Comparison of ENCODE assay signal across 1 cellular context in genomic region chr10:97736902-97737769, GRCh38.
TF ChIP-seq lines count a peak whose summit lies in the region.

A gene with protein sequence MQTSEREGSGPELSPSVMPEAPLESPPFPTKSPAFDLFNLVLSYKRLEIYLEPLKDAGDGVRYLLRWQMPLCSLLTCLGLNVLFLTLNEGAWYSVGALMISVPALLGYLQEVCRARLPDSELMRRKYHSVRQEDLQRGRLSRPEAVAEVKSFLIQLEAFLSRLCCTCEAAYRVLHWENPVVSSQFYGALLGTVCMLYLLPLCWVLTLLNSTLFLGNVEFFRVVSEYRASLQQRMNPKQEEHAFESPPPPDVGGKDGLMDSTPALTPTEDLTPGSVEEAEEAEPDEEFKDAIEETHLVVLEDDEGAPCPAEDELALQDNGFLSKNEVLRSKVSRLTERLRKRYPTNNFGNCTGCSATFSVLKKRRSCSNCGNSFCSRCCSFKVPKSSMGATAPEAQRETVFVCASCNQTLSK (plus strand): TSS chr10:97737128. CDS start chr10:97738478, 1,350 bp downstream.

TF ChIP-seq in HepG2, 621 proteins besides CTCF, POLR2A, EP300 and RAD21 (continued from another document and continues in another):
- TF ChIP-seq AFF4 (CRISPR knock-in tag; IDR thresholded peaks at IDR 0.05), result no peak; the same call in 1 of the 2 replicates
- peak; percentile 99 for TF ChIP-seq ZNF253 (CRISPR knock-in tag; IDR thresholded peaks at IDR 0.05; ENCODE audit: borderline replicate concordance)
- peak; percentile 90 for TF ChIP-seq KLF12 (CRISPR knock-in tag; IDR thresholded peaks at IDR 0.05; ENCODE audit: borderline replicate concordance)
- TF ChIP-seq NCOA5 (CRISPR knock-in tag; IDR thresholded peaks at IDR 0.05), result no peak
- TF ChIP-seq SETDB1 (CRISPR knock-in tag; IDR thresholded peaks at IDR 0.05; ENCODE audit: borderline replicate concordance), result no peak; the same call in 1 of the 2 replicates
- peak; percentile 99 for TF ChIP-seq ZNF781 (CRISPR knock-in tag; IDR thresholded peaks at IDR 0.05; ENCODE audit: borderline replicate concordance, not compliant biosample characterization)
- 0 out of 2 replicates have a peak, but pooled peaks have one; percentile 91 for TF ChIP-seq KLF9 (CRISPR knock-in tag; IDR thresholded peaks at IDR 0.05; ENCODE audit: low read depth)
- peak; percentile 98 for TF ChIP-seq ZNF33B (CRISPR knock-in tag; IDR thresholded peaks at IDR 0.05)
- TF ChIP-seq ZNF335 (CRISPR knock-in tag; IDR thresholded peaks at IDR 0.05), result peak; percentile 91; the same call in 1 of the 2 replicates
- TF ChIP-seq, protein P1, sequence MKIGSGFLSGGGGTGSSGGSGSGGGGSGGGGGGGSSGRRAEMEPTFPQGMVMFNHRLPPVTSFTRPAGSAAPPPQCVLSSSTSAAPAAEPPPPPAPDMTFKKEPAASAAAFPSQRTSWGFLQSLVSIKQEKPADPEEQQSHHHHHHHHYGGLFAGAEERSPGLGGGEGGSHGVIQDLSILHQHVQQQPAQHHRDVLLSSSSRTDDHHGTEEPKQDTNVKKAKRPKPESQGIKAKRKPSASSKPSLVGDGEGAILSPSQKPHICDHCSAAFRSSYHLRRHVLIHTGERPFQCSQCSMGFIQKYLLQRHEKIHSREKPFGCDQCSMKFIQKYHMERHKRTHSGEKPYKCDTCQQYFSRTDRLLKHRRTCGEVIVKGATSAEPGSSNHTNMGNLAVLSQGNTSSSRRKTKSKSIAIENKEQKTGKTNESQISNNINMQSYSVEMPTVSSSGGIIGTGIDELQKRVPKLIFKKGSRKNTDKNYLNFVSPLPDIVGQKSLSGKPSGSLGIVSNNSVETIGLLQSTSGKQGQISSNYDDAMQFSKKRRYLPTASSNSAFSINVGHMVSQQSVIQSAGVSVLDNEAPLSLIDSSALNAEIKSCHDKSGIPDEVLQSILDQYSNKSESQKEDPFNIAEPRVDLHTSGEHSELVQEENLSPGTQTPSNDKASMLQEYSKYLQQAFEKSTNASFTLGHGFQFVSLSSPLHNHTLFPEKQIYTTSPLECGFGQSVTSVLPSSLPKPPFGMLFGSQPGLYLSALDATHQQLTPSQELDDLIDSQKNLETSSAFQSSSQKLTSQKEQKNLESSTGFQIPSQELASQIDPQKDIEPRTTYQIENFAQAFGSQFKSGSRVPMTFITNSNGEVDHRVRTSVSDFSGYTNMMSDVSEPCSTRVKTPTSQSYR (CRISPR knock-in tag; IDR thresholded peaks at IDR 0.05; ENCODE audit: borderline replicate concordance), result peak; percentile 55; the same call in 1 of the 2 replicates
- peak; percentile 98 for TF ChIP-seq ZNF354B (CRISPR knock-in tag; IDR thresholded peaks at IDR 0.05)
- TF ChIP-seq ARNT (IDR thresholded peaks at IDR 0.05), result no peak
- peak; percentile 70; the same call in 1 of the 2 replicates for TF ChIP-seq CREB3 (CRISPR knock-in tag; IDR thresholded peaks at IDR 0.05)
- TF ChIP-seq MAFG (CRISPR knock-in tag; IDR thresholded peaks at IDR 0.05), result no peak
- TF ChIP-seq CCAR2 (optimal IDR thresholded peaks at IDR 0.05; ENCODE audit: low read depth, low read length), result no peak
- no peak for TF ChIP-seq TBP (CRISPR knock-in tag; IDR thresholded peaks at IDR 0.05)
- peak; percentile 91; the same call in 1 of the 2 replicates for TF ChIP-seq NR1H2 (CRISPR knock-in tag; IDR thresholded peaks at IDR 0.05; ENCODE audit: borderline replicate concordance, low read depth)
- peak; percentile 100 for TF ChIP-seq CREB1 (IDR thresholded peaks at IDR 0.05)
- TF ChIP-seq CREB1 (CRISPR knock-in tag; IDR thresholded peaks at IDR 0.05), result peak; percentile 88
- TF ChIP-seq KAT2B (IDR thresholded peaks at IDR 0.05; ENCODE audit: borderline replicate concordance, low read depth, low read length), result no peak
- TF ChIP-seq, protein P2, sequence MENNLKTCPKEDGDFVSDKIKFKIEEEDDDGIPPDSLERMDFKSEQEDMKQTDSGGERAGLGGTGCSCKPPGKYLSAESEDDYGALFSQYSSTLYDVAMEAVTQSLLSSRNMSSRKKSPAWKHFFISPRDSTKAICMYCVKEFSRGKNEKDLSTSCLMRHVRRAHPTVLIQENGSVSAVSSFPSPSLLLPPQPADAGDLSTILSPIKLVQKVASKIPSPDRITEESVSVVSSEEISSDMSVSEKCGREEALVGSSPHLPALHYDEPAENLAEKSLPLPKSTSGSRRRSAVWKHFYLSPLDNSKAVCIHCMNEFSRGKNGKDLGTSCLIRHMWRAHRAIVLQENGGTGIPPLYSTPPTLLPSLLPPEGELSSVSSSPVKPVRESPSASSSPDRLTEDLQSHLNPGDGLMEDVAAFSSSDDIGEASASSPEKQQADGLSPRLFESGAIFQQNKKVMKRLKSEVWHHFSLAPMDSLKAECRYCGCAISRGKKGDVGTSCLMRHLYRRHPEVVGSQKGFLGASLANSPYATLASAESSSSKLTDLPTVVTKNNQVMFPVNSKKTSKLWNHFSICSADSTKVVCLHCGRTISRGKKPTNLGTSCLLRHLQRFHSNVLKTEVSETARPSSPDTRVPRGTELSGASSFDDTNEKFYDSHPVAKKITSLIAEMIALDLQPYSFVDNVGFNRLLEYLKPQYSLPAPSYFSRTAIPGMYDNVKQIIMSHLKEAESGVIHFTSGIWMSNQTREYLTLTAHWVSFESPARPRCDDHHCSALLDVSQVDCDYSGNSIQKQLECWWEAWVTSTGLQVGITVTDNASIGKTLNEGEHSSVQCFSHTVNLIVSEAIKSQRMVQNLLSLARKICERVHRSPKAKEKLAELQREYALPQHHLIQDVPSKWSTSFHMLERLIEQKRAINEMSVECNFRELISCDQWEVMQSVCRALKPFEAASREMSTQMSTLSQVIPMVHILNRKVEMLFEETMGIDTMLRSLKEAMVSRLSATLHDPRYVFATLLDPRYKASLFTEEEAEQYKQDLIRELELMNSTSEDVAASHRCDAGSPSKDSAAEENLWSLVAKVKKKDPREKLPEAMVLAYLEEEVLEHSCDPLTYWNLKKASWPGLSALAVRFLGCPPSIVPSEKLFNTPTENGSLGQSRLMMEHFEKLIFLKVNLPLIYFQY (CRISPR knock-in tag; IDR thresholded peaks at IDR 0.05; ENCODE audit: borderline replicate concordance), result no peak
- TF ChIP-seq GATAD1 (CRISPR knock-in tag; IDR thresholded peaks at IDR 0.05), result peak; percentile 66; the same call in 1 of the 2 replicates
- peak; percentile 95; the same call in 1 of the 2 replicates for TF ChIP-seq SMAD1 (CRISPR knock-in tag; IDR thresholded peaks at IDR 0.05; ENCODE audit: borderline replicate concordance, low read depth)
- TF ChIP-seq MEIS1 (CRISPR knock-in tag; IDR thresholded peaks at IDR 0.05; ENCODE audit: borderline replicate concordance), result no peak
- TF ChIP-seq MEF2D (CRISPR knock-in tag; IDR thresholded peaks at IDR 0.05), result peak; percentile 86
- TF ChIP-seq PAX8 (CRISPR knock-in tag; IDR thresholded peaks at IDR 0.05; ENCODE audit: borderline replicate concordance), result peak; percentile 42; the same call in 1 of the 2 replicates
- peak; percentile 93 for TF ChIP-seq SNAPC2 (CRISPR knock-in tag; IDR thresholded peaks at IDR 0.05)
- peak; percentile 69; the same call in 1 of the 2 replicates for TF ChIP-seq GATAD2A (CRISPR knock-in tag; IDR thresholded peaks at IDR 0.05)
- 0 out of 2 replicates have a peak, but pooled peaks have one; percentile 42 for TF ChIP-seq ZNF768 (CRISPR knock-in tag; IDR thresholded peaks at IDR 0.05)
- TF ChIP-seq ZMAT5 (CRISPR knock-in tag; IDR thresholded peaks at IDR 0.05; ENCODE audit: borderline replicate concordance, low read depth), result no peak
- TF ChIP-seq JUNB (CRISPR knock-in tag; IDR thresholded peaks at IDR 0.05; ENCODE audit: borderline replicate concordance), result peak; percentile 74; the same call in 1 of the 2 replicates
- peak; percentile 80; the same call in 1 of the 2 replicates for TF ChIP-seq MBD4 (IDR thresholded peaks at IDR 0.05; ENCODE audit: borderline replicate concordance, low read length)
- no peak for TF ChIP-seq ZBTB40 (IDR thresholded peaks at IDR 0.05)
- TF ChIP-seq ZBTB40 (CRISPR knock-in tag; IDR thresholded peaks at IDR 0.05), result peak; percentile 86; the same call in 1 of the 2 replicates
- TF ChIP-seq NFE2L2 (IDR thresholded peaks at IDR 0.05; ENCODE audit: low read length), result no peak
- TF ChIP-seq ZNF331 (CRISPR knock-in tag; IDR thresholded peaks at IDR 0.05), result peak; percentile 95
- peak; percentile 96 for TF ChIP-seq SALL2 (CRISPR knock-in tag; IDR thresholded peaks at IDR 0.05)
